8 cellular contexts compared by ENCODE assay signal in the genomic region with DNA sequence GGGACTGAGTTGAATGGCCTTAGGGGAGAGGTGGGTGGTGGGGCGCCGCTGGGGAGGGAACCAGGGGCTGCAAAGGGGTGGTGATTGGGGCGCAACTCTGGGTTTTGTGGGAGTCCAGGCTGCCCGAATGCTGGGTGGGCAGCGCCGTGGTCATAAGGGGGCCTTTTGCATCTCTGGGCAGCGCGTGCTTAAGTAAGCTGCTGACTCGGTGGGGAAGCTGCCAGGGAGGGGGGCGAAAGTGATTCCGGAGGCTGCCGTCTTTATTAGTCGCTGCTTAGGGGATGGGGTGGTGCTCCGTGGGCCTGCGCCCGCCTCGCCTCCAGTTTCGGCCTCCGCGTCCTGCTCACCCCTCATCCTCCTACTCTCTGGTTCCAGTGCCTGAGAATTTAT. TPM values are rescaled to one million over a fixed set of nuclear protein-coding genes. Genes with fewer than 3 reads are reported as not detected.
DNase-seq lines count a peak whose midpoint lies in the region; ATAC-seq and TF ChIP-seq lines count a peak whose summit lies in the region.

No MANE protein-coding gene starts in this region.

- peak overlapping the region; percentile 75 for H3K4me2 ChIP-seq in DND-41 (ENCODE audit: insufficient read depth, low read length)
- H3K4me2 ChIP-seq in smooth muscle cell: peak overlapping the region; percentile 89

- no peaks in the 10 kb centered on the region for H3F3A ChIP-seq in smooth muscle cell (ENCODE audit: low read depth)

- peaks cover under 1% of the 10 kb centered on the region for H3K36me3 Mint-ChIP-seq in brain

- peak overlapping the region; percentile 98 to 99 (median 99) for H3K27ac Mint-ChIP-seq in brain

- H3K9me3 Mint-ChIP-seq in brain: no peaks in the 10 kb centered on the region

- H3K4me3 Mint-ChIP-seq in brain: peak overlapping the region; percentile 93 to 99 (median 97)

- DNase-seq in DND-41 (peak; percentile 55), Peyer's patch (peak in 2 of 3 donors; percentile 23 to 59), smooth muscle cell (lab: John Stamatoyannopoulos, UW; ENCODE audit: unreplicated experiment) (peak; percentile 35)

- H3K79me2 ChIP-seq in DND-41 (ENCODE audit: insufficient read depth, low read length): peaks cover 54% of the 10 kb centered on the region
- H3K79me2 ChIP-seq in smooth muscle cell (ENCODE audit: low read depth): peaks cover 45% of the 10 kb centered on the region

- H3K9me3 ChIP-seq in DND-41 (ENCODE audit: insufficient read depth, low read length, severe bottlenecking) (no peaks in the 10 kb centered on the region), Peyer's patch (no peaks in the 10 kb centered on the region), iPS-20b (ENCODE audit: insufficient read depth, low read depth, low read length) (no peaks in the 10 kb centered on the region), smooth muscle cell (replicated peaks; ENCODE audit: low read depth) (no peaks in the 10 kb centered on the region)

- peak; percentile 41 for ATAC-seq in DND-41 (ENCODE audit: insufficient read depth, low read depth)
- peak; percentile 3 for ATAC-seq in HG03175 (IDR thresholded peaks at IDR 0.05; ENCODE audit: unreplicated experiment)
- no peak for ATAC-seq in HG02571 (IDR thresholded peaks at IDR 0.05; ENCODE audit: unreplicated experiment)
- no peak for ATAC-seq in HG03159 (IDR thresholded peaks at IDR 0.05; ENCODE audit: unreplicated experiment)

- no peaks in the 10 kb centered on the region for H3K27me3 ChIP-seq in DND-41 (ENCODE audit: insufficient read depth, low read length, poor library complexity)
- no peaks in the 10 kb centered on the region for H3K27me3 ChIP-seq in Peyer's patch
- peaks cover 20% of the 10 kb centered on the region for H3K27me3 ChIP-seq in iPS-20b (ENCODE audit: insufficient read depth, low read length)
- H3K27me3 ChIP-seq in smooth muscle cell (ENCODE audit: low read depth): no peaks in the 10 kb centered on the region

- H3K4me3 ChIP-seq in DND-41 (ENCODE audit: low read depth in 1 of 2, low read length in 2 of 2) (peak overlapping the region; percentile 90 to 92), Peyer's patch (peak overlapping the region; percentile 70 to 99 (median 90)), iPS-20b (ENCODE audit: low read length) (peak overlapping the region; percentile 82), smooth muscle cell (peak overlapping the region; percentile 90)

- H4K20me1 ChIP-seq in DND-41 (ENCODE audit: insufficient read depth, low read length) (no peaks in the 10 kb centered on the region; the same call in 1 of the 2 replicates), smooth muscle cell (ENCODE audit: low read depth) (peaks cover 12% of the 10 kb centered on the region)

- TF ChIP-seq POLR2A in Peyer's patch (IDR thresholded peaks at IDR 0.05): no peak

- peaks cover 52% of the 10 kb centered on the region for H3K4me1 Mint-ChIP-seq in brain

- no peaks in the 10 kb centered on the region for H3K27me3 Mint-ChIP-seq in brain

- 1% methylated on average over 19 of the region's 20 CpGs for WGBS in smooth muscle cell (ENCODE audit: low lambda C conversion rate)

- H3K9ac ChIP-seq in DND-41 (ENCODE audit: low read depth, low read length): peak overlapping the region; percentile 82
- peak overlapping the region; percentile 75 for H3K9ac ChIP-seq in iPS-20b (ENCODE audit: low read depth, low read length)
- peak overlapping the region; percentile 78 for H3K9ac ChIP-seq in smooth muscle cell (ENCODE audit: low read depth)

- H3K36me3 ChIP-seq in DND-41 (ENCODE audit: insufficient read depth, low read length) (no peaks in the 10 kb centered on the region; the same call in 1 of the 2 replicates), Peyer's patch (peaks cover 0 to 12% (median 0%) of the 10 kb centered on the region in 3 donors), iPS-20b (ENCODE audit: insufficient read depth, low read depth, low read length) (no peaks in the 10 kb centered on the region), smooth muscle cell (ENCODE audit: low read depth) (no peaks in the 10 kb centered on the region)

- H2AFZ ChIP-seq in DND-41 (ENCODE audit: low read depth, low read length) (peak overlapping the region; percentile 100), smooth muscle cell (ENCODE audit: low read depth) (peak overlapping the region; percentile 92)

- TF ChIP-seq CTCF in DND-41 (IDR thresholded peaks at IDR 0.05; ENCODE audit: borderline replicate concordance, extremely low read depth, low read length, poor library complexity, severe bottlenecking) (no peak), Peyer's patch (IDR thresholded peaks at IDR 0.05) (no peak), brain (conservative IDR thresholded peaks at IDR 0.05) (no peak), smooth muscle cell (IDR thresholded peaks at IDR 0.05; ENCODE audit: borderline replicate concordance, insufficient read depth, poor library complexity, severe bottlenecking) (no peak)

- H3K27ac ChIP-seq in DND-41 (ENCODE audit: low read length): peak overlapping the region; percentile 98
- H3K27ac ChIP-seq in Peyer's patch: peak overlapping the region; percentile 91 to 99 (median 94)
- H3K27ac ChIP-seq in iPS-20b (ENCODE audit: low read length): peak overlapping the region; percentile 98
- peak overlapping the region; percentile 84 for H3K27ac ChIP-seq in smooth muscle cell (ENCODE audit: low read depth)

- peaks cover 32% of the 10 kb centered on the region for H3K4me1 ChIP-seq in DND-41 (ENCODE audit: insufficient read depth, low read length)
- peaks cover 0 to 46% (median 9%) of the 10 kb centered on the region in 4 donors for H3K4me1 ChIP-seq in Peyer's patch
- no peaks in the 10 kb centered on the region for H3K4me1 ChIP-seq in iPS-20b (ENCODE audit: insufficient read depth, low read length)
- peaks cover 9% of the 10 kb centered on the region for H3K4me1 ChIP-seq in smooth muscle cell (ENCODE audit: low read depth)

RNA-seq across cellular contexts. Expression of a gene that starts 0.5 kb away (rescaled TPM):
- total RNA-seq in Peyer's patch (10 to 100 TPM; 48.7 to 65.7 (median 51.9) TPM), smooth muscle cell (78.2 and 119 TPM in 2 replicates)
- polyA plus RNA-seq in brain (ENCODE audit: insufficient read depth, low read depth, low replicate concordance) (334 TPM), smooth muscle cell (88.7 and 94.9 TPM in 2 replicates)

RNA-seq across cellular contexts. Expression of a gene that starts 1.2 kb away (rescaled TPM):
- total RNA-seq in Peyer's patch: 100 to 1,000 TPM in 3 of 4 donors, 10 to 100 TPM in 1; 50.3 to 220 (median 146) TPM
- 75.0 TPM for polyA plus RNA-seq in brain (ENCODE audit: insufficient read depth, low read depth, low replicate concordance)
- 20.0 and 24.3 TPM in 2 replicates for total RNA-seq in smooth muscle cell
- 38.4 and 52.3 TPM in 2 replicates for polyA plus RNA-seq in smooth muscle cell

RNA-seq across cellular contexts. Expression of a gene that starts 30.8 kb away (rescaled TPM):
- total RNA-seq in Peyer's patch (10 to 100 TPM in 3 of 4 donors, not detected in 1; 37.6 to 53.9 (median 46.1) TPM), smooth muscle cell (14.4 and 18.1 TPM in 2 replicates)
- polyA plus RNA-seq in brain (ENCODE audit: insufficient read depth, low read depth, low replicate concordance) (40.8 TPM), smooth muscle cell (17.8 and 21.5 TPM in 2 replicates)

Comparison
In these comparisons a context has a peak if more than half of its experiments do, and no peak if none do; other contexts are left out.
1. ATAC-seq: peak in DND-41 (single experiment) and HG03175 (single experiment); none in HG02571 (single experiment) and HG03159 (single experiment).
2. Peak in every context shown above with its lines, with median percentiles within 50 percentile points of each other: DNase-seq, H3K27ac ChIP-seq, H3K4me3 ChIP-seq and H3K9ac ChIP-seq.